Comparison of ENCODE assay signal across 16 cellular contexts in genomic region chr22:20503816-20504215, GRCh38. TPM values are rescaled to one million over a fixed set of nuclear protein-coding genes. Genes with fewer than 3 reads are reported as not detected.
DNase-seq lines count a peak whose midpoint lies in the region; FAIRE-seq lines count a peak whose summit lies in the region.
"Had no signal": no experiment of that assay in that cellular context is flagged by ENCODE, and none has a peak within 500 bp of the region (broad histone marks: within the 10 kb centered on the region; RNA-seq: fewer than 3 reads in every experiment).

No MANE protein-coding gene starts in this region.

- H3K9me3 Mint-ChIP-seq in activated naive CD8-positive, alpha-beta T cell treated with anti-CD3 and anti-CD28 coated beads for 36 hours, result no peaks in the 10 kb centered on the region

- H3K36me3 Mint-ChIP-seq in activated naive CD8-positive, alpha-beta T cell treated with anti-CD3 and anti-CD28 coated beads for 36 hours, result peaks cover 10% of the 10 kb centered on the region

- H3K36me3 ChIP-seq in HUES6 (ENCODE audit: control insufficient read depth, insufficient read depth, low read length), result peaks cover 3% of the 10 kb centered on the region; the same call in 1 of the 2 replicates
- H3K36me3 ChIP-seq: prostate gland had no signal

- peaks cover 15% of the 10 kb centered on the region for H3K4me1 Mint-ChIP-seq in activated naive CD8-positive, alpha-beta T cell treated with anti-CD3 and anti-CD28 coated beads for 36 hours

- H3K4me1 ChIP-seq in HUES6 (ENCODE audit: control insufficient read depth, insufficient read depth, low read length), result peaks cover 8% of the 10 kb centered on the region
- H3K4me1 ChIP-seq: prostate gland had no signal

- no peaks in the 10 kb centered on the region for H3K27me3 ChIP-seq in HUES6 (ENCODE audit: control insufficient read depth, insufficient read depth, low read length)
- H3K27me3 ChIP-seq: stomach had no signal

- FAIRE-seq in urothelium cell line (lab: Jason Lieb, UNC), result peak; percentile 71
- FAIRE-seq: GM12892 had no signal

- H3K9me3 ChIP-seq in HUES6 (ENCODE audit: control insufficient read depth, insufficient read depth, low read depth, low read length), result no peaks in the 10 kb centered on the region
- H3K9me3 ChIP-seq: prostate gland, stomach had no signal

- H3K9ac ChIP-seq in HUES6 (ENCODE audit: low read length), result peak overlapping the region; percentile 56

- no peak overlapping the region for H3K27ac ChIP-seq in HUES6 (ENCODE audit: low read depth, low read length)
- H3K27ac ChIP-seq: HL-60, prostate gland, stomach had no signal

- DNase-seq in T1000 (lab: John Stamatoyannopoulos, UW), result peak; percentile 59
- DNase-seq in kidney glomerular epithelial cell (lab: John Stamatoyannopoulos, UW), result peak; percentile 5
- DNase-seq in urothelium cell line (ENCODE audit: low spot score), result peak; percentile 74
- no peak for DNase-seq in activated CD4-positive, CD25-positive, alpha-beta regulatory T cell (lab: John Stamatoyannopoulos, UW)
- no peak for DNase-seq in activated naive CD8-positive, alpha-beta T cell treated with anti-CD3 and anti-CD28 coated beads for 36 hours
- no peak for DNase-seq in midbrain (lab: John Stamatoyannopoulos, UW)
- DNase-seq: activated T-cell treated with anti-CD3 and anti-CD28 coated beads, Interleukin-2, amount 50 U/mL, for 48 hours; NCI-H1694 treated with DMSO at 0.1 percent for 48 hours; NCI-H524; Right ventricle myocardium superior; stomach; T-helper 9 cell had no signal

- no peaks in the 10 kb centered on the region for H3K27me3 Mint-ChIP-seq in activated naive CD8-positive, alpha-beta T cell treated with anti-CD3 and anti-CD28 coated beads for 36 hours

- H3K27ac Mint-ChIP-seq in activated naive CD8-positive, alpha-beta T cell treated with anti-CD3 and anti-CD28 coated beads for 36 hours, result no peak overlapping the region

- H3K4me3 Mint-ChIP-seq in activated naive CD8-positive, alpha-beta T cell treated with anti-CD3 and anti-CD28 coated beads for 36 hours, result no peak overlapping the region

- H3K4me3 ChIP-seq in HUES6 (ENCODE audit: low read depth, low read length), result no peak overlapping the region
- H3K4me3 ChIP-seq: prostate gland, stomach had no signal

RNA-seq across cellular contexts. Expression of gene MED15, which starts 3.6 kb away (rescaled TPM):
- total RNA-seq in activated naive CD8-positive, alpha-beta T cell treated with anti-CD3 and anti-CD28 coated beads for 36 hours, result 10 to 100 TPM; 91.1 to 91.8 TPM

RNA-seq across cellular contexts. Expression of gene KLHL22, which starts 8.2 kb away (rescaled TPM):
- total RNA-seq in activated naive CD8-positive, alpha-beta T cell treated with anti-CD3 and anti-CD28 coated beads for 36 hours, result 10 to 100 TPM; 11.2 to 12.3 TPM

Comparison
In these comparisons a context has a peak if more than half of its experiments do, and no peak if none do; other contexts are left out.
1. DNase-seq: peak in T1000 (single experiment), kidney glomerular epithelial cell (single experiment) and urothelium cell line (single experiment); none in activated CD4-positive, CD25-positive, alpha-beta regulatory T cell (0 of 4), activated naive CD8-positive, alpha-beta T cell treated with anti-CD3 and anti-CD28 coated beads for 36 hours (single experiment) and midbrain (single experiment).